In genomic region chr11:125345706-125346561, GRCh38 we compare ENCODE assay signal across 8 cellular contexts.
DNase-seq lines count a peak whose midpoint lies in the region; ATAC-seq, FAIRE-seq and TF ChIP-seq lines count a peak whose summit lies in the region.

No MANE protein-coding gene starts in this region.

- H3K4me3 ChIP-seq in CD8-positive, alpha-beta T cell (ENCODE audit: low read depth, low read length) = no peak overlapping the region
- H3K4me3 ChIP-seq in GM23338 (no peak overlapping the region), fibroblast of the aortic adventitia (ENCODE audit: low read depth, low read length) (no peak overlapping the region), neural progenitor cell (no peak overlapping the region)

- H3F3A ChIP-seq in GM23338 (replicated peaks; ENCODE audit: low read depth) (no peaks in the 10 kb centered on the region), neural progenitor cell (ENCODE audit: low read depth) (peaks cover 44% of the 10 kb centered on the region)

- H3K4me1 Mint-ChIP-seq in CD8-positive, alpha-beta T cell (ENCODE audit: low read depth) = peaks cover 2% of the 10 kb centered on the region
- H3K4me1 Mint-ChIP-seq in GM23338 (peaks cover 72% of the 10 kb centered on the region), neural progenitor cell (peaks cover 91% of the 10 kb centered on the region)

- CTCF ChIA-PET in CD8-positive, alpha-beta T cell (lab: Charles Lee) = interaction anchor here (0.5 to 2.2 kb wide), 13 partner anchors 8 to 691 kb away, joined by 3 to 8 read pairs (median 4); no protein-coding TSS in a partner anchor

- DNase-seq in CD8-positive, alpha-beta T cell = peak in 3 of 7 experiments; percentile 14 to 42 (median 33)
- DNase-seq in GM23338 (ENCODE audit: low spot score) (peak; percentile 90), NCI-H774 (lab: John Stamatoyannopoulos, UW) (peak; percentile 9), fibroblast of the aortic adventitia (ENCODE audit: low read depth) (peak; percentile 94), neural progenitor cell (ENCODE audit: low spot score) (peak; percentile 89), urothelium cell line (ENCODE audit: low spot score) (peak; percentile 59)
- peak; percentile 43 for DNase-seq in activated T-cell treated with anti-CD3 and anti-CD28 coated beads, Interleukin-2, amount 50 U/mL, for 1 hour

- no peaks in the 10 kb centered on the region for H3K9me2 ChIP-seq in GM23338 (ENCODE audit: insufficient read depth)

- no peak overlapping the region for H3K27ac Mint-ChIP-seq in CD8-positive, alpha-beta T cell
- H3K27ac Mint-ChIP-seq in GM23338 = no peak overlapping the region
- H3K27ac Mint-ChIP-seq in neural progenitor cell = peak overlapping the region; percentile 68

- no peaks in the 10 kb centered on the region for H3K36me3 Mint-ChIP-seq in CD8-positive, alpha-beta T cell
- H3K36me3 Mint-ChIP-seq in GM23338 (ENCODE audit: low read depth) (no peaks in the 10 kb centered on the region), neural progenitor cell (peaks cover 3% of the 10 kb centered on the region)

- no peaks in the 10 kb centered on the region for H3K9me3 Mint-ChIP-seq in CD8-positive, alpha-beta T cell
- H3K9me3 Mint-ChIP-seq in GM23338 = no peaks in the 10 kb centered on the region
- H3K9me3 Mint-ChIP-seq in neural progenitor cell = no peaks in the 10 kb centered on the region

- H3K4me3 Mint-ChIP-seq in CD8-positive, alpha-beta T cell = no peak overlapping the region
- H3K4me3 Mint-ChIP-seq in GM23338 (no peak overlapping the region), neural progenitor cell (peak overlapping the region; percentile 54)

- H3K27me3 Mint-ChIP-seq in CD8-positive, alpha-beta T cell (ENCODE audit: low read depth) = peaks cover 15% of the 10 kb centered on the region
- H3K27me3 Mint-ChIP-seq in GM23338 (ENCODE audit: insufficient read depth, low read depth, poor library complexity) = peaks cover 36% of the 10 kb centered on the region
- H3K27me3 Mint-ChIP-seq in neural progenitor cell (ENCODE audit: insufficient read depth, low read depth) = peaks cover 6% of the 10 kb centered on the region

- H3K4me2 ChIP-seq in GM23338 (no peak overlapping the region), neural progenitor cell (peak overlapping the region; percentile 68)

- no peaks in the 10 kb centered on the region for H3K4me1 ChIP-seq in CD8-positive, alpha-beta T cell (ENCODE audit: insufficient read depth, low read length)
- peaks cover 39% of the 10 kb centered on the region for H3K4me1 ChIP-seq in GM23338 (ENCODE audit: insufficient read depth)
- H3K4me1 ChIP-seq in neural progenitor cell = peaks cover 72% of the 10 kb centered on the region

- H3K79me2 ChIP-seq in GM23338 (replicated peaks; ENCODE audit: insufficient read depth) (no peaks in the 10 kb centered on the region), neural progenitor cell (ENCODE audit: low read depth) (no peaks in the 10 kb centered on the region)

- ATAC-seq in CD8-positive, alpha-beta T cell = no peak
- ATAC-seq in GM23338 (peak; percentile 53), HG02852 (IDR thresholded peaks at IDR 0.05; ENCODE audit: unreplicated experiment) (no peak)

- no peaks in the 10 kb centered on the region for H3K27me3 ChIP-seq in CD8-positive, alpha-beta T cell (ENCODE audit: insufficient read depth, low read length)
- H3K27me3 ChIP-seq in GM23338 (ENCODE audit: insufficient read depth) = peaks cover 9% of the 10 kb centered on the region; the same call in 1 of the 2 replicates
- no peaks in the 10 kb centered on the region for H3K27me3 ChIP-seq in neural progenitor cell

- no peak overlapping the region for H2AFZ ChIP-seq in GM23338
- H2AFZ ChIP-seq in neural progenitor cell (replicated peaks) = no peak overlapping the region

- intact Hi-C loops in CD8-positive, alpha-beta T cell (cut with DNase I, micrococcal nuclease) = loop anchor here in 1 of 2 experiments (5.0 kb wide), 1 partner anchor 254 kb away; no protein-coding TSS in a partner anchor

- no peak overlapping the region for H3K9ac ChIP-seq in neural progenitor cell

- H3K36me3 ChIP-seq in CD8-positive, alpha-beta T cell (ENCODE audit: insufficient read depth, low read length) = no peaks in the 10 kb centered on the region
- H3K36me3 ChIP-seq in GM23338 (ENCODE audit: insufficient read depth) (no peaks in the 10 kb centered on the region), neural progenitor cell (no peaks in the 10 kb centered on the region)

- H4K20me1 ChIP-seq in GM23338 (replicated peaks; ENCODE audit: insufficient read depth) = no peaks in the 10 kb centered on the region
- peaks cover 26% of the 10 kb centered on the region for H4K20me1 ChIP-seq in neural progenitor cell (ENCODE audit: low read depth)

- H3K9me3 ChIP-seq in CD8-positive, alpha-beta T cell (ENCODE audit: low read length) = no peaks in the 10 kb centered on the region
- H3K9me3 ChIP-seq in neural progenitor cell (ENCODE audit: low read depth) = no peaks in the 10 kb centered on the region

- no peak overlapping the region for H3K27ac ChIP-seq in CD8-positive, alpha-beta T cell (ENCODE audit: low read depth, low read length)
- H3K27ac ChIP-seq in GM23338 (ENCODE audit: low read depth) = no peak overlapping the region
- no peak overlapping the region for H3K27ac ChIP-seq in neural progenitor cell

- POLR2A ChIA-PET in CD8-positive, alpha-beta T cell (lab: Charles Lee) = no interaction called here

- peak; percentile 64 for TF ChIP-seq CTCF in CD8-positive, alpha-beta T cell (IDR thresholded peaks at IDR 0.05)
- peak; percentile 87 to 98 for TF ChIP-seq CTCF in GM23338 (conservative IDR thresholded peaks at IDR 0.05; ENCODE audit: low read depth in 2 of 2)
- peak; percentile 90 for TF ChIP-seq CTCF in fibroblast of the aortic adventitia (IDR thresholded peaks at IDR 0.05; ENCODE audit: insufficient read depth, low read length)
- TF ChIP-seq CTCF in neural progenitor cell (IDR thresholded peaks at IDR 0.05) = peak; percentile 99

- FAIRE-seq in urothelium cell line (lab: Jason Lieb, UNC) = no peak

TF ChIP-seq in GM23338, 12 proteins besides CTCF, POLR2A, EP300 and RAD21 (continues in another document):
- TF ChIP-seq POLR2AphosphoS5 (IDR thresholded peaks at IDR 0.05; ENCODE audit: low read depth) (no peak), ZNF114 (CRISPR knock-in tag; IDR thresholded peaks at IDR 0.05) (no peak), NANOG (IDR thresholded peaks at IDR 0.05; ENCODE audit: borderline replicate concordance) (no peak), ZNF462 (CRISPR knock-in tag; IDR thresholded peaks at IDR 0.05) (no peak), EZH2phosphoT487 (IDR thresholded peaks at IDR 0.05; ENCODE audit: unreplicated experiment) (no peak), CREB1 (CRISPR knock-in tag; IDR thresholded peaks at IDR 0.05; ENCODE audit: low read depth) (no peak), STAT1 (IDR thresholded peaks at IDR 0.05; ENCODE audit: unreplicated experiment) (no peak)
